In the genomic region with DNA sequence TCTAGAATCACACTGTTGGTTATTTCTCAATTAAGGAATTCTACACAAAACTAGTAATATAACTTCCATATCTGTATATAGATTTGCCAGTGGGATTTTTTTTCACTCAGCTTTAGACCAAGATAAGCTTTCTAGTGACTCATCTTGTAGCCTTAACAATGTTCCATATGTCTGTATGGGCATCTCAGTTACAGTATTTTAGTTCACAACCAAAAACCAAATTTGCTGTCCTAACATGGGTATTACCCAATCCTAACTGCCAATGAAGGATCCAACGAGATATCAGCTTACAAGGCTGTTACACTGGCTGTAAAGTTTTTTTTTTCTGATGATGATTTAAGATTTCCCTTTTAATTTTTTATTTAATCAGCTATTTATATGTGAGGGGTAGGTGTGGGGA, we compare ENCODE assay signal across 1 cellular context.
TF ChIP-seq lines count a peak whose summit lies in the region.

No MANE protein-coding gene starts in this region.

TF ChIP-seq in GM23338, 12 proteins besides CTCF, POLR2A, EP300 and RAD21 (continued from another document):
- TF ChIP-seq, protein P1, sequence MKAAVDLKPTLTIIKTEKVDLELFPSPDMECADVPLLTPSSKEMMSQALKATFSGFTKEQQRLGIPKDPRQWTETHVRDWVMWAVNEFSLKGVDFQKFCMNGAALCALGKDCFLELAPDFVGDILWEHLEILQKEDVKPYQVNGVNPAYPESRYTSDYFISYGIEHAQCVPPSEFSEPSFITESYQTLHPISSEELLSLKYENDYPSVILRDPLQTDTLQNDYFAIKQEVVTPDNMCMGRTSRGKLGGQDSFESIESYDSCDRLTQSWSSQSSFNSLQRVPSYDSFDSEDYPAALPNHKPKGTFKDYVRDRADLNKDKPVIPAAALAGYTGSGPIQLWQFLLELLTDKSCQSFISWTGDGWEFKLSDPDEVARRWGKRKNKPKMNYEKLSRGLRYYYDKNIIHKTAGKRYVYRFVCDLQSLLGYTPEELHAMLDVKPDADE (IDR thresholded peaks at IDR 0.05), result no peak
- TF ChIP-seq POLR2AphosphoS5 (IDR thresholded peaks at IDR 0.05; ENCODE audit: low read depth) (no peak), STAT1 (IDR thresholded peaks at IDR 0.05; ENCODE audit: unreplicated experiment) (no peak), ZNF114 (CRISPR knock-in tag; IDR thresholded peaks at IDR 0.05) (no peak), CREB1 (CRISPR knock-in tag; IDR thresholded peaks at IDR 0.05; ENCODE audit: low read depth) (no peak)
TF ChIP-seq in GM23338: peak in this region for 0.
